18 cellular contexts compared by ENCODE assay signal in the genomic region with DNA sequence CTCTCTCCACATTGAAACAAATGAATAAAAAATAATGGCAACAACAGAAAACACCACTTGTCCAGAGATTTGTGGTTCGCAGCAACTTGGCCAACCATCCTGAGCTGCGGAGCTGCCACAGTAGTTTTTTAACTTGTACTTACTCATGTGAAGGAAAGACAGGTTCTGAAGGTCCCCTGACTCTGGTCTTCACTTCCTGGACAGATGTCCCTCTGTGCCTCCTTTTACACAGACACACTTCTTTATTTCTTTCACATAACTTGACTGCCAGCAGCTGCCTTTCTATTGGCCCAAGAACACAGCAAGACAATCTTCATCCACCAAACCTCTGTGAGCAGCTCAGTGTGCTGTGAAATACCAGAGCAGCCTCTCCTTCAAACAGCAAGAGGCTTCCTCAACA.
A peak's percentile ranks its signal among the peaks of the same experiment; 100 is the strongest.
DNase-seq lines count a peak whose midpoint lies in the region; ATAC-seq and TF ChIP-seq lines count a peak whose summit lies in the region.
"Had no signal": no experiment of that assay in that cellular context is flagged by ENCODE, and none has a peak within 500 bp of the region (broad histone marks: within the 10 kb centered on the region; RNA-seq: fewer than 3 reads in every experiment).

No MANE protein-coding gene starts in this region.

- ATAC-seq in HG02885 (IDR thresholded peaks at IDR 0.05; ENCODE audit: poor library complexity, unreplicated experiment) (peak; percentile 37), HG03469 (IDR thresholded peaks at IDR 0.05; ENCODE audit: unreplicated experiment) (no peak), GM21717 (IDR thresholded peaks at IDR 0.05; ENCODE audit: unreplicated experiment) (no peak), WTC11 (no peak)
- ATAC-seq: SK-N-SH treated with all-trans-retinoic acid at 6 μM for 48 hours had no signal

- 92 to 100% methylated on average over 1 to 2 of the region's 2 CpGs for WGBS in endodermal cell (ENCODE audit: insufficient coverage in 1 of 2, insufficient read length in 1 of 2), 2 experiments

- H3K9me3 ChIP-seq in endodermal cell (ENCODE audit: control insufficient read depth, low read length), result no peaks in the 10 kb centered on the region

- POLR2A ChIA-PET in WTC11 (lab: Charles Lee), result no interaction called here

- no peak overlapping the region for H3K9ac ChIP-seq in endodermal cell (ENCODE audit: extremely low read depth, low read length, poor library complexity, severe bottlenecking)

- H3K27ac Mint-ChIP-seq in endodermal cell (no peak overlapping the region), nephron progenitor cell (peak overlapping the region; percentile 91), WTC11 (no peak overlapping the region; the same call in 1 of the 2 replicates)
- H3K27ac Mint-ChIP-seq: CD8-positive, alpha-beta memory T cell had no signal

- peak overlapping the region; percentile 34 for H3K27ac ChIP-seq in endodermal cell (ENCODE audit: low read depth, low read length)

- CTCF ChIA-PET in WTC11 (lab: Charles Lee), result no interaction called here

- H3K4me3 Mint-ChIP-seq in endodermal cell, result no peak overlapping the region
- no peak overlapping the region for H3K4me3 Mint-ChIP-seq in nephron progenitor cell
- no peak overlapping the region for H3K4me3 Mint-ChIP-seq in WTC11
- H3K4me3 Mint-ChIP-seq: CD8-positive, alpha-beta memory T cell had no signal

- no peaks in the 10 kb centered on the region for H3K4me1 ChIP-seq in endodermal cell (ENCODE audit: control insufficient read depth, insufficient read depth, low read length)

- H3K4me3 ChIP-seq in GM12865 (ENCODE audit: low read depth, low read length), result no peak overlapping the region
- H3K4me3 ChIP-seq in endodermal cell (ENCODE audit: low read length), result no peak overlapping the region

- no peaks in the 10 kb centered on the region for H3K36me3 Mint-ChIP-seq in endodermal cell (ENCODE audit: low read depth)
- no peaks in the 10 kb centered on the region for H3K36me3 Mint-ChIP-seq in nephron progenitor cell (ENCODE audit: low read depth)
- no peaks in the 10 kb centered on the region for H3K36me3 Mint-ChIP-seq in WTC11
- H3K36me3 Mint-ChIP-seq: CD8-positive, alpha-beta memory T cell had no signal

- TF ChIP-seq CTCF in GM12865 (IDR thresholded peaks at IDR 0.05; ENCODE audit: insufficient read depth, low read depth, low read length, missing control alignments), result no peak
- TF ChIP-seq CTCF in endodermal cell (conservative IDR thresholded peaks at IDR 0.05), result no peak
- TF ChIP-seq CTCF in nephron progenitor cell (IDR thresholded peaks at IDR 0.05), result no peak
- no peak for TF ChIP-seq CTCF in WTC11 (IDR thresholded peaks at IDR 0.05)

- no peaks in the 10 kb centered on the region for H3K27me3 Mint-ChIP-seq in endodermal cell (ENCODE audit: insufficient read depth)
- peaks cover 17% of the 10 kb centered on the region for H3K27me3 Mint-ChIP-seq in nephron progenitor cell (ENCODE audit: low read depth, poor library complexity)
- no peaks in the 10 kb centered on the region; the same call in 1 of the 2 replicates for H3K27me3 Mint-ChIP-seq in WTC11 (ENCODE audit: low read depth)
- H3K27me3 Mint-ChIP-seq: CD8-positive, alpha-beta memory T cell had no signal

- H3K9me3 Mint-ChIP-seq in endodermal cell (no peaks in the 10 kb centered on the region), nephron progenitor cell (peaks cover 8% of the 10 kb centered on the region), WTC11 (no peaks in the 10 kb centered on the region)

- no peaks in the 10 kb centered on the region for H3K27me3 ChIP-seq in endodermal cell (ENCODE audit: control insufficient read depth, insufficient read depth, low read length, poor library complexity, severe bottlenecking)

- H3K36me3 ChIP-seq in endodermal cell (ENCODE audit: control insufficient read depth, insufficient read depth, low read length), result no peaks in the 10 kb centered on the region

- H3K4me1 Mint-ChIP-seq in endodermal cell (no peaks in the 10 kb centered on the region), nephron progenitor cell (peaks cover 55% of the 10 kb centered on the region), WTC11 (peaks cover 23% of the 10 kb centered on the region)
- H3K4me1 Mint-ChIP-seq: CD8-positive, alpha-beta memory T cell had no signal

- DNase-seq in GM12865 (ENCODE audit: low read depth) (peak; percentile 19), endodermal cell (no peak), nephron progenitor cell (no peak), WTC11 (ENCODE audit: low spot score) (no peak)
- DNase-seq in activated CD4-positive, alpha-beta T cell treated with anti-CD3 and anti-CD28 coated beads for 4 hours, result no peak
- DNase-seq: CD8-positive, alpha-beta memory T cell; DMS79 treated with DMSO at 0.1 percent for 48 hours; NCI-H1092 treated with DMSO at 0.1 percent for 48 hours; NCI-H1694 treated with DMSO at 0.1 percent for 48 hours; NCI-H2107; NCI-H2227 treated with DMSO at 0.1 percent for 48 hours; NCI-H526; NK-92 treated with Interleukin-12 subunit alpha and Interleukin-12 subunit beta, amount 100 ng/mL, for 24 hours; SHP77 had no signal

TF ChIP-seq in WTC11, 78 proteins besides CTCF, POLR2A, EP300 and RAD21 (continues in another document):
- TF ChIP-seq SP1 (CRISPR knock-in tag; conservative IDR thresholded peaks at IDR 0.05), result no peak
- no peak for TF ChIP-seq FOXJ3 (CRISPR knock-in tag; IDR thresholded peaks at IDR 0.05; ENCODE audit: borderline replicate concordance)
- no peak for TF ChIP-seq ZNF396 (CRISPR knock-in tag; IDR thresholded peaks at IDR 0.05; ENCODE audit: borderline replicate concordance)
- TF ChIP-seq GABPB1 (CRISPR knock-in tag; IDR thresholded peaks at IDR 0.05), result no peak
- TF ChIP-seq, protein P1, sequence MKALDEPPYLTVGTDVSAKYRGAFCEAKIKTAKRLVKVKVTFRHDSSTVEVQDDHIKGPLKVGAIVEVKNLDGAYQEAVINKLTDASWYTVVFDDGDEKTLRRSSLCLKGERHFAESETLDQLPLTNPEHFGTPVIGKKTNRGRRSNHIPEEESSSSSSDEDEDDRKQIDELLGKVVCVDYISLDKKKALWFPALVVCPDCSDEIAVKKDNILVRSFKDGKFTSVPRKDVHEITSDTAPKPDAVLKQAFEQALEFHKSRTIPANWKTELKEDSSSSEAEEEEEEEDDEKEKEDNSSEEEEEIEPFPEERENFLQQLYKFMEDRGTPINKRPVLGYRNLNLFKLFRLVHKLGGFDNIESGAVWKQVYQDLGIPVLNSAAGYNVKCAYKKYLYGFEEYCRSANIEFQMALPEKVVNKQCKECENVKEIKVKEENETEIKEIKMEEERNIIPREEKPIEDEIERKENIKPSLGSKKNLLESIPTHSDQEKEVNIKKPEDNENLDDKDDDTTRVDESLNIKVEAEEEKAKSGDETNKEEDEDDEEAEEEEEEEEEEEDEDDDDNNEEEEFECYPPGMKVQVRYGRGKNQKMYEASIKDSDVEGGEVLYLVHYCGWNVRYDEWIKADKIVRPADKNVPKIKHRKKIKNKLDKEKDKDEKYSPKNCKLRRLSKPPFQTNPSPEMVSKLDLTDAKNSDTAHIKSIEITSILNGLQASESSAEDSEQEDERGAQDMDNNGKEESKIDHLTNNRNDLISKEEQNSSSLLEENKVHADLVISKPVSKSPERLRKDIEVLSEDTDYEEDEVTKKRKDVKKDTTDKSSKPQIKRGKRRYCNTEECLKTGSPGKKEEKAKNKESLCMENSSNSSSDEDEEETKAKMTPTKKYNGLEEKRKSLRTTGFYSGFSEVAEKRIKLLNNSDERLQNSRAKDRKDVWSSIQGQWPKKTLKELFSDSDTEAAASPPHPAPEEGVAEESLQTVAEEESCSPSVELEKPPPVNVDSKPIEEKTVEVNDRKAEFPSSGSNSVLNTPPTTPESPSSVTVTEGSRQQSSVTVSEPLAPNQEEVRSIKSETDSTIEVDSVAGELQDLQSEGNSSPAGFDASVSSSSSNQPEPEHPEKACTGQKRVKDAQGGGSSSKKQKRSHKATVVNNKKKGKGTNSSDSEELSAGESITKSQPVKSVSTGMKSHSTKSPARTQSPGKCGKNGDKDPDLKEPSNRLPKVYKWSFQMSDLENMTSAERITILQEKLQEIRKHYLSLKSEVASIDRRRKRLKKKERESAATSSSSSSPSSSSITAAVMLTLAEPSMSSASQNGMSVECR (CRISPR knock-in tag; IDR thresholded peaks at IDR 0.05; ENCODE audit: borderline replicate concordance), result no peak
- no peak for TF ChIP-seq GRHL2 (CRISPR knock-in tag; IDR thresholded peaks at IDR 0.05; ENCODE audit: insufficient replicate concordance, severe bottlenecking)
- TF ChIP-seq, protein P2, sequence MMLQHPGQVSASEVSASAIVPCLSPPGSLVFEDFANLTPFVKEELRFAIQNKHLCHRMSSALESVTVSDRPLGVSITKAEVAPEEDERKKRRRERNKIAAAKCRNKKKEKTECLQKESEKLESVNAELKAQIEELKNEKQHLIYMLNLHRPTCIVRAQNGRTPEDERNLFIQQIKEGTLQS (CRISPR knock-in tag; conservative IDR thresholded peaks at IDR 0.05), result no peak
- no peak for TF ChIP-seq NR1H2 (CRISPR knock-in tag; IDR thresholded peaks at IDR 0.05)
- no peak for TF ChIP-seq NR3C1 (CRISPR knock-in tag; conservative IDR thresholded peaks at IDR 0.05; ENCODE audit: low read depth)
- no peak for TF ChIP-seq RELA (CRISPR knock-in tag; IDR thresholded peaks at IDR 0.05; ENCODE audit: borderline replicate concordance)
- TF ChIP-seq, protein P3, sequence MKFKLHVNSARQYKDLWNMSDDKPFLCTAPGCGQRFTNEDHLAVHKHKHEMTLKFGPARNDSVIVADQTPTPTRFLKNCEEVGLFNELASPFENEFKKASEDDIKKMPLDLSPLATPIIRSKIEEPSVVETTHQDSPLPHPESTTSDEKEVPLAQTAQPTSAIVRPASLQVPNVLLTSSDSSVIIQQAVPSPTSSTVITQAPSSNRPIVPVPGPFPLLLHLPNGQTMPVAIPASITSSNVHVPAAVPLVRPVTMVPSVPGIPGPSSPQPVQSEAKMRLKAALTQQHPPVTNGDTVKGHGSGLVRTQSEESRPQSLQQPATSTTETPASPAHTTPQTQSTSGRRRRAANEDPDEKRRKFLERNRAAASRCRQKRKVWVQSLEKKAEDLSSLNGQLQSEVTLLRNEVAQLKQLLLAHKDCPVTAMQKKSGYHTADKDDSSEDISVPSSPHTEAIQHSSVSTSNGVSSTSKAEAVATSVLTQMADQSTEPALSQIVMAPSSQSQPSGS (CRISPR knock-in tag; IDR thresholded peaks at IDR 0.05; ENCODE audit: borderline replicate concordance, low read depth), result no peak
- TF ChIP-seq ESRRA (CRISPR knock-in tag; IDR thresholded peaks at IDR 0.05; ENCODE audit: borderline replicate concordance), result no peak
